Comparison of ENCODE assay signal across 15 cellular contexts in genomic region chr16:83771306-83771942, GRCh38. TPM values are rescaled to one million over a fixed set of nuclear protein-coding genes. Genes with fewer than 3 reads are reported as not detected.
DNase-seq lines count a peak whose midpoint lies in the region; ATAC-seq and TF ChIP-seq lines count a peak whose summit lies in the region.
"Had no signal": no experiment of that assay in that cellular context is flagged by ENCODE, and none has a peak within 500 bp of the region (broad histone marks: within the 10 kb centered on the region; RNA-seq: fewer than 3 reads in every experiment).

No MANE protein-coding gene starts in this region.

- H3K27me3 ChIP-seq in aorta (ENCODE audit: control insufficient read depth in 1 of 2, insufficient read depth in 2 of 2, low read length in 1 of 2), result no peaks in the 10 kb centered on the region
- no peaks in the 10 kb centered on the region for H3K27me3 ChIP-seq in neural progenitor cell
- H3K27me3 ChIP-seq: spleen had no signal

- WGBS in aorta, 2 donors, result 20 to 23% methylated on average over 5 of the region's 5 CpGs

- no peak overlapping the region for H3K27ac ChIP-seq in aorta (ENCODE audit: low read depth in 1 of 2, low read length in 2 of 2)
- H3K27ac ChIP-seq in neural progenitor cell, result no peak overlapping the region
- H3K27ac ChIP-seq: lower lobe of right lung, spleen, WERI-Rb-1 had no signal

- no peak overlapping the region for H3K4me3 Mint-ChIP-seq in activated CD8-positive, alpha-beta T cell treated with anti-CD3 and anti-CD28 coated beads, Interleukin-2, amount 10 ng/mL, durations not matched to agents 7 days and 5 days
- H3K4me3 Mint-ChIP-seq in neural progenitor cell, result no peak overlapping the region
- H3K4me3 Mint-ChIP-seq: activated CD8-positive, alpha-beta memory T cell treated with anti-CD3 and anti-CD28 coated beads, Interleukin-2, amount 10 ng/mL, durations not matched to agents 7 days and 5 days had no signal

- H3K4me2 ChIP-seq in neural progenitor cell, result no peak overlapping the region

- no peaks in the 10 kb centered on the region for H3K9me3 Mint-ChIP-seq in activated CD8-positive, alpha-beta T cell treated with anti-CD3 and anti-CD28 coated beads, Interleukin-2, amount 10 ng/mL, durations not matched to agents 7 days and 5 days (ENCODE audit: insufficient read depth)
- H3K9me3 Mint-ChIP-seq in neural progenitor cell, result no peaks in the 10 kb centered on the region

- H3K36me3 Mint-ChIP-seq in activated CD8-positive, alpha-beta T cell treated with anti-CD3 and anti-CD28 coated beads, Interleukin-2, amount 10 ng/mL, durations not matched to agents 7 days and 5 days (ENCODE audit: low read depth), result no peaks in the 10 kb centered on the region
- no peaks in the 10 kb centered on the region for H3K36me3 Mint-ChIP-seq in neural progenitor cell
- H3K36me3 Mint-ChIP-seq: activated CD8-positive, alpha-beta memory T cell treated with anti-CD3 and anti-CD28 coated beads, Interleukin-2, amount 10 ng/mL, durations not matched to agents 7 days and 5 days had no signal

- CTCF ChIA-PET in activated CD8-positive, alpha-beta T cell treated with anti-CD3 and anti-CD28 coated beads, Interleukin-2, amount 10 ng/mL, durations not matched to agents 7 days and 5 days (lab: Charles Lee), result no interaction called here

- H4K20me1 ChIP-seq in neural progenitor cell (ENCODE audit: low read depth), result no peaks in the 10 kb centered on the region

- H3F3A ChIP-seq in neural progenitor cell (ENCODE audit: low read depth), result no peaks in the 10 kb centered on the region

- H3K4me1 ChIP-seq in aorta (ENCODE audit: control insufficient read depth in 1 of 2, insufficient read depth in 2 of 2, low read length in 2 of 2), result peaks cover 0 to 2% of the 10 kb centered on the region in 2 donors
- H3K4me1 ChIP-seq in neural progenitor cell, result peaks cover 8% of the 10 kb centered on the region
- H3K4me1 ChIP-seq: Caco-2 had no signal

- H3K4me1 Mint-ChIP-seq in activated CD8-positive, alpha-beta T cell treated with anti-CD3 and anti-CD28 coated beads, Interleukin-2, amount 10 ng/mL, durations not matched to agents 7 days and 5 days (ENCODE audit: low read depth), result peaks cover 11% of the 10 kb centered on the region
- peaks cover 10% of the 10 kb centered on the region for H3K4me1 Mint-ChIP-seq in neural progenitor cell
- H3K4me1 Mint-ChIP-seq: activated CD8-positive, alpha-beta memory T cell treated with anti-CD3 and anti-CD28 coated beads, Interleukin-2, amount 10 ng/mL, durations not matched to agents 7 days and 5 days had no signal

- DNase-seq in NCI-H748 (lab: John Stamatoyannopoulos, UW; ENCODE audit: unreplicated experiment) (peak; percentile 15), NCI-H748 treated with DMSO at 0.1 percent for 48 hours (lab: John Stamatoyannopoulos, UW) (no peak), fibroblast of pulmonary artery (ENCODE audit: low read depth) (peak; percentile 6), lung microvascular endothelial cell (ENCODE audit: low read depth in 2 of 2) (peak; percentile 60 to 66), aorta (peak; percentile 82 to 87), neural progenitor cell (ENCODE audit: low spot score) (no peak)
- no peak for DNase-seq in activated CD8-positive, alpha-beta T cell treated with anti-CD3 and anti-CD28 coated beads, Interleukin-2, amount 10 ng/mL, durations not matched to agents 7 days and 5 days
- DNase-seq: activated CD8-positive, alpha-beta memory T cell treated with anti-CD3 and anti-CD28 coated beads, Interleukin-2, amount 10 ng/mL, durations not matched to agents 7 days and 5 days; activated naive CD4-positive, alpha-beta T cell treated with Interleukin-2 at 50 U/mL for 16 hours; Caco-2; lower lobe of right lung; NCI-H2081 treated with DMSO at 0.1 percent for 48 hours; spleen; WERI-Rb-1 had no signal

- no peaks in the 10 kb centered on the region for H3K79me2 ChIP-seq in neural progenitor cell (ENCODE audit: low read depth)

- H3K9me3 ChIP-seq in aorta (ENCODE audit: control insufficient read depth, low read length) (no peaks in the 10 kb centered on the region), neural progenitor cell (ENCODE audit: low read depth) (no peaks in the 10 kb centered on the region)
- H3K9me3 ChIP-seq: Caco-2, lower lobe of right lung, spleen had no signal

- H3K36me3 ChIP-seq in aorta (ENCODE audit: control insufficient read depth in 1 of 2, insufficient read depth in 2 of 2, low read length in 1 of 2), result no peaks in the 10 kb centered on the region
- no peaks in the 10 kb centered on the region for H3K36me3 ChIP-seq in neural progenitor cell
- H3K36me3 ChIP-seq: lower lobe of right lung, spleen, WERI-Rb-1 had no signal

- no peak overlapping the region for H2AFZ ChIP-seq in neural progenitor cell (replicated peaks)

- H3K27me3 Mint-ChIP-seq in activated CD8-positive, alpha-beta T cell treated with anti-CD3 and anti-CD28 coated beads, Interleukin-2, amount 10 ng/mL, durations not matched to agents 7 days and 5 days (ENCODE audit: low read depth), result peaks cover 4% of the 10 kb centered on the region
- no peaks in the 10 kb centered on the region for H3K27me3 Mint-ChIP-seq in neural progenitor cell (ENCODE audit: insufficient read depth, low read depth)

- ATAC-seq in aorta (ENCODE audit: low FRiP score) (peak; percentile 52), GM19467 (IDR thresholded peaks at IDR 0.05; ENCODE audit: unreplicated experiment) (no peak)
- ATAC-seq in activated CD8-positive, alpha-beta T cell treated with anti-CD3 and anti-CD28 coated beads, Interleukin-2, amount 10 ng/mL, durations not matched to agents 7 days and 5 days, result no peak
- ATAC-seq: activated CD8-positive, alpha-beta memory T cell treated with anti-CD3 and anti-CD28 coated beads, Interleukin-2, amount 10 ng/mL, durations not matched to agents 7 days and 5 days; lower lobe of right lung had no signal

- POLR2A ChIA-PET in activated CD8-positive, alpha-beta T cell treated with anti-CD3 and anti-CD28 coated beads, Interleukin-2, amount 10 ng/mL, durations not matched to agents 7 days and 5 days (lab: Charles Lee), result no interaction called here

- intact Hi-C loops in aorta (cut with DNase I), result no loop called here

- TF ChIP-seq CTCF in fibroblast of pulmonary artery (IDR thresholded peaks at IDR 0.05; ENCODE audit: low read length, missing control alignments) (no peak), neural progenitor cell (IDR thresholded peaks at IDR 0.05) (no peak)

- H3K4me3 ChIP-seq in fibroblast of pulmonary artery (replicated peaks; ENCODE audit: low read depth, low read length), result no peak overlapping the region
- H3K4me3 ChIP-seq in aorta (ENCODE audit: low read length in 2 of 2), result no peak overlapping the region
- H3K4me3 ChIP-seq in neural progenitor cell, result no peak overlapping the region
- H3K4me3 ChIP-seq: lower lobe of right lung, spleen had no signal

- H3K27ac Mint-ChIP-seq in activated CD8-positive, alpha-beta T cell treated with anti-CD3 and anti-CD28 coated beads, Interleukin-2, amount 10 ng/mL, durations not matched to agents 7 days and 5 days, result no peak overlapping the region
- no peak overlapping the region for H3K27ac Mint-ChIP-seq in neural progenitor cell
- H3K27ac Mint-ChIP-seq: activated CD8-positive, alpha-beta memory T cell treated with anti-CD3 and anti-CD28 coated beads, Interleukin-2, amount 10 ng/mL, durations not matched to agents 7 days and 5 days had no signal

- no peak overlapping the region for H3K9ac ChIP-seq in neural progenitor cell

RNA-seq across cellular contexts. Expression of gene HSBP1, which starts 36.4 kb away (rescaled TPM):
- total RNA-seq in lung microvascular endothelial cell (126 and 137 TPM in 2 replicates), aorta (10 to 100 TPM; 71.0 to 74.3 TPM), neural progenitor cell (ENCODE audit: low replicate concordance) (36.6 and 87.6 TPM in 2 replicates)
- 10 to 100 TPM; 24.0 to 27.2 TPM for polyA plus RNA-seq in aorta
- total RNA-seq in activated CD8-positive, alpha-beta T cell treated with anti-CD3 and anti-CD28 coated beads, Interleukin-2, amount 10 ng/mL, durations not matched to agents 7 days and 5 days, result 10 to 100 TPM; 64.8 to 72.9 TPM

Comparison
In these comparisons a context has a peak if more than half of its experiments do, and no peak if none do; other contexts are left out.
1. DNase-seq: peak in NCI-H748 (single experiment), fibroblast of pulmonary artery (single experiment), lung microvascular endothelial cell (2 of 2) and aorta (2 of 2); none in NCI-H748 treated with DMSO at 0.1 percent for 48 hours (single experiment), activated CD8-positive, alpha-beta T cell treated with anti-CD3 and anti-CD28 coated beads, Interleukin-2, amount 10 ng/mL, durations not matched to agents 7 days and 5 days (single experiment) and neural progenitor cell (single experiment).